1 cellular context compared by ENCODE assay signal in genomic region chr16:27238591-27238990, GRCh38.
TF ChIP-seq lines count a peak whose summit lies in the region.

No MANE protein-coding gene starts in this region.

TF ChIP-seq in HepG2, 621 proteins besides CTCF, POLR2A, EP300 and RAD21:
- TF ChIP-seq E2F1 (CRISPR knock-in tag; IDR thresholded peaks at IDR 0.05) = no peak
- no peak for TF ChIP-seq ZNF619 (CRISPR knock-in tag; IDR thresholded peaks at IDR 0.05)
TF ChIP-seq in HepG2: peak in this region for 0.
